ENCODE assay signal across 7 cellular contexts in genomic region chr13:25668345-25668744, GRCh38.
"Had no signal": no experiment of that assay in that cellular context is flagged by ENCODE, and none has a peak within 500 bp of the region (broad histone marks: within the 10 kb centered on the region; RNA-seq: fewer than 3 reads in every experiment).

No MANE protein-coding gene starts in this region.

- DNase-seq: GDM1, GF-D8 had no signal

- ATAC-seq: GM12878 had no signal

- FAIRE-seq: G401.6, GM12878, GM12891, GM12892, GM18507 had no signal

- H3K4me3 ChIP-seq: GM12878 had no signal
